Comparison of ENCODE assay signal across 23 cellular contexts in the genomic region with DNA sequence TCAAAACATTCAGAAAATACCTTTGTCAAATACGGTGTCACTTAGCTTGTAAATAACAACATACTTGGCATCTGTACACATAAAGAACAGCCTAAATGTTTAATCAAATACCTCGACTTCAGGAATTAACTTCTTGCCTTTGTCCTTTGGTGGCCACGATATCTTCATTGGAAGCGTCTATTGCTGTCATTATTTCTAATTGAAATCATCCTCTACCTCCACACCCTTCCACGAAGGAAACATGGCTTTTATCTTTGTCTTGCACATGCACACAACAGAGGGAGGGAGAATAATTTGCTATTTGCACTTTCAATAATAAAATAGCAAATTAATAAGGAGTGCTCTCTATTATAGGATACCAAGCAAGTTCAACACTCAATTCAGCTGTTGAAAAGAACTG. TPM values are rescaled to one million over a fixed set of nuclear protein-coding genes. Genes with fewer than 3 reads are reported as not detected.
"Had no signal": no experiment of that assay in that cellular context is flagged by ENCODE, and none has a peak within 500 bp of the region (broad histone marks: within the 10 kb centered on the region; RNA-seq: fewer than 3 reads in every experiment).

No MANE protein-coding gene starts in this region.

- H3K27me3 ChIP-seq: pancreas, suprapubic skin, tibial artery, upper lobe of right lung had no signal

- H3K9me3 ChIP-seq: left ventricle myocardium inferior, pancreas, prostate gland, suprapubic skin, thoracic aorta, tibial artery, upper lobe of right lung had no signal

- H3K27me3 Mint-ChIP-seq: naive B cell; natural killer cell treated with Interleukin-12 subunit alpha and Interleukin-12 subunit beta and Interleukin-15 and Interleukin-18, amount 100 ng/mL, for 72 hours; stimulated activated naive CD8-positive, alpha-beta T cell treated with anti-CD3 and anti-CD28 coated beads, Interleukin-15, Interleukin-2, amounts not matched to agents 100 ng/mL and 50 ng/mL, for 24 hours had no signal

- H3K36me3 ChIP-seq: left ventricle myocardium inferior, pancreas, prostate gland, suprapubic skin, thoracic aorta, tibial artery, upper lobe of right lung had no signal

- H3K4me3 Mint-ChIP-seq: mesothelial cell of epicardium; naive B cell; natural killer cell treated with Interleukin-12 subunit alpha and Interleukin-12 subunit beta and Interleukin-15 and Interleukin-18, amount 100 ng/mL, for 72 hours; stimulated activated effector memory CD8-positive, alpha-beta T cell treated with anti-CD3 and anti-CD28 coated beads, Interleukin-12 subunit alpha, Interleukin-12 subunit beta, amount 100 ng/mL, for 72 hours; stimulated activated naive CD8-positive, alpha-beta T cell treated with anti-CD3 and anti-CD28 coated beads, Interleukin-15, Interleukin-2, amounts not matched to agents 100 ng/mL and 50 ng/mL, for 24 hours had no signal

- H3K27ac ChIP-seq: left ventricle myocardium inferior, pancreas, prostate gland, skin epidermis, suprapubic skin, thoracic aorta, tibial artery, upper lobe of right lung had no signal

- H3K4me1 Mint-ChIP-seq: mesothelial cell of epicardium; naive B cell; stimulated activated effector memory CD8-positive, alpha-beta T cell treated with anti-CD3 and anti-CD28 coated beads, Interleukin-12 subunit alpha, Interleukin-12 subunit beta, amount 100 ng/mL, for 72 hours had no signal

- H3K36me3 Mint-ChIP-seq: mesothelial cell of epicardium; naive B cell; natural killer cell treated with Interleukin-12 subunit alpha and Interleukin-12 subunit beta and Interleukin-15 and Interleukin-18, amount 100 ng/mL, for 72 hours; stimulated activated effector memory CD8-positive, alpha-beta T cell treated with anti-CD3 and anti-CD28 coated beads, Interleukin-12 subunit alpha, Interleukin-12 subunit beta, amount 100 ng/mL, for 72 hours had no signal

- ATAC-seq: natural killer cell treated with Interleukin-12 subunit alpha and Interleukin-12 subunit beta and Interleukin-15 and Interleukin-18, amount 100 ng/mL, for 72 hours; pancreas; right cardiac atrium; sciatic nerve; stimulated activated effector memory CD8-positive, alpha-beta T cell treated with anti-CD3 and anti-CD28 coated beads, Interleukin-12 subunit alpha, Interleukin-12 subunit beta, amount 100 ng/mL, for 72 hours; upper lobe of right lung had no signal

- DNase-seq: islet precursor cell; left ventricle myocardium inferior; mesendoderm; naive B cell; pancreas; posterior cingulate gyrus; retina; right cardiac atrium; stimulated activated CD4-positive, alpha-beta T cell treated with anti-CD3 and anti-CD28 coated beads, Interleukin-4, amount 100 ng/mL, for 24 hours; stimulated activated naive CD4-positive, alpha-beta T cell; tibial artery; trophoblast cell; upper lobe of right lung had no signal

- H3K27ac Mint-ChIP-seq: mesothelial cell of epicardium; naive B cell; natural killer cell treated with Interleukin-12 subunit alpha and Interleukin-12 subunit beta and Interleukin-15 and Interleukin-18, amount 100 ng/mL, for 72 hours; stimulated activated effector memory CD8-positive, alpha-beta T cell treated with anti-CD3 and anti-CD28 coated beads, Interleukin-12 subunit alpha, Interleukin-12 subunit beta, amount 100 ng/mL, for 72 hours; stimulated activated naive CD8-positive, alpha-beta T cell treated with anti-CD3 and anti-CD28 coated beads, Interleukin-15, Interleukin-2, amounts not matched to agents 100 ng/mL and 50 ng/mL, for 24 hours had no signal

- H3K4me1 ChIP-seq: left ventricle myocardium inferior, pancreas, prostate gland, suprapubic skin, upper lobe of right lung had no signal

- H3K4me3 ChIP-seq: left ventricle myocardium inferior, lung, pancreas, prostate gland, skin epidermis, suprapubic skin, thoracic aorta, tibial artery, upper lobe of right lung had no signal

- H3K9me3 Mint-ChIP-seq: mesothelial cell of epicardium; natural killer cell treated with Interleukin-12 subunit alpha and Interleukin-12 subunit beta and Interleukin-15 and Interleukin-18, amount 100 ng/mL, for 72 hours; stimulated activated naive CD8-positive, alpha-beta T cell treated with anti-CD3 and anti-CD28 coated beads, Interleukin-15, Interleukin-2, amounts not matched to agents 100 ng/mL and 50 ng/mL, for 24 hours had no signal

RNA-seq across cellular contexts. Expression of gene SOX6, which starts 25.8 kb away (rescaled TPM):
- total RNA-seq: natural killer cell treated with Interleukin-12 subunit alpha and Interleukin-12 subunit beta and Interleukin-15 and Interleukin-18, amount 100 ng/mL, for 72 hours had no signal
